ENCODE assay signal across 8 cellular contexts in genomic region chr2:239934571-239935171, GRCh38.
DNase-seq lines count a peak whose midpoint lies in the region; ATAC-seq, FAIRE-seq and TF ChIP-seq lines count a peak whose summit lies in the region.

No MANE protein-coding gene starts in this region.

- TF ChIP-seq CTCF in D721Med (IDR thresholded peaks at IDR 0.05; ENCODE audit: insufficient read depth, missing control alignments): peak; percentile 81
- peak; percentile 83 for TF ChIP-seq CTCF in brain microvascular endothelial cell (IDR thresholded peaks at IDR 0.05; ENCODE audit: low read depth, low read length, missing control alignments)

- H3K9ac ChIP-seq in Karpas-422 (ENCODE audit: low read length): no peak overlapping the region

- no peaks in the 10 kb centered on the region for H3K4me1 ChIP-seq in Karpas-422 (ENCODE audit: low read length)

- in situ Hi-C loops in brain microvascular endothelial cell (cut with HindIII; ENCODE audit: low pct_ligation_motif_present, low sequenced_read_pairs): no loop called here

- no peaks in the 10 kb centered on the region for H3K9me3 ChIP-seq in Karpas-422 (ENCODE audit: low read length)

- no peaks in the 10 kb centered on the region for H3K36me3 ChIP-seq in Karpas-422 (ENCODE audit: insufficient read depth, low read length)
- no peaks in the 10 kb centered on the region for H3K36me3 ChIP-seq in brain microvascular endothelial cell (replicated peaks)

- no peaks in the 10 kb centered on the region for H3K79me2 ChIP-seq in Karpas-422 (ENCODE audit: low read length)

- H2AFZ ChIP-seq in Karpas-422 (ENCODE audit: low read length): no peak overlapping the region

- H3K27ac ChIP-seq in Karpas-422 (ENCODE audit: low read length) (no peak overlapping the region), brain microvascular endothelial cell (no peak overlapping the region)

- H3K27me3 ChIP-seq in Karpas-422 (ENCODE audit: low read length): no peaks in the 10 kb centered on the region
- no peaks in the 10 kb centered on the region for H3K27me3 ChIP-seq in brain microvascular endothelial cell (replicated peaks)

- DNase-seq in D721Med (ENCODE audit: insufficient read length, low spot score): no peak
- DNase-seq in Karpas-422: peak; percentile 81
- DNase-seq in UCSD-AML1 (lab: John Stamatoyannopoulos, UW; ENCODE audit: unreplicated experiment): peak; percentile 41
- peak; percentile 71 for DNase-seq in brain microvascular endothelial cell
- DNase-seq in inferior parietal cortex (ENCODE audit: extremely low spot score): peak; percentile 88
- peak; percentile 36 to 55 for DNase-seq in stimulated activated CD4-positive, alpha-beta T cell treated with anti-CD3 and anti-CD28 coated beads, Interleukin-15, amount 100 ng/mL, for 48 hours (ENCODE audit: low read depth in 2 of 2)

- FAIRE-seq in D721Med (lab: Jason Lieb, UNC): no peak

- H3K4me3 ChIP-seq in Karpas-422 (ENCODE audit: low read length) (no peak overlapping the region), brain microvascular endothelial cell (ENCODE audit: low read depth, low read length) (no peak overlapping the region)

- ATAC-seq in GM21717 (IDR thresholded peaks at IDR 0.05; ENCODE audit: unreplicated experiment): no peak
- ATAC-seq in HG03108 (IDR thresholded peaks at IDR 0.05; ENCODE audit: unreplicated experiment): no peak

- no peak overlapping the region for H3K4me2 ChIP-seq in Karpas-422 (ENCODE audit: low read depth, low read length, poor library complexity, severe bottlenecking)

- H3K9me2 ChIP-seq in Karpas-422 (replicated peaks; ENCODE audit: insufficient read depth, low read length): no peaks in the 10 kb centered on the region

- H4K20me1 ChIP-seq in Karpas-422 (ENCODE audit: insufficient read depth, low read depth, low read length): no peaks in the 10 kb centered on the region
